Comparison of ENCODE assay signal across 3 cellular contexts in the genomic region with DNA sequence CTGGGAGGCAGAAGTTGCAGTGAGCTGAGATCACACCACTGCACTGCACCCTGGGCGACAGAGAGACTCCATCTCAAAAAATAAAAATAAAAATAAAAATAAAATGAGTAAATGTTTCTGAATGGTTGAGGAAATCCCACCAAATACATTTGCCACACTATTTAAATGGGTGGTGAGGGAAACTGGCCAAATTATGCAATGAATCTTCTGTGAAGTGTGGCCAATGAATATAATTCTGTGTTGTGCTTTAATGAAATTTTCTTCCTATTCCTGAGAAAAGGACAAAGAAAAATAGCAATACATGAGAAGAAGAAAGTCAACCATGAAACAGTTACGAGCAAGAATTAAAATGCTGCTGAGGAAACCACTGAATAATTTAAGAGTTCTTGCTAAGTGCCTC.
"Had no signal": no experiment of that assay in that cellular context is flagged by ENCODE, and none has a peak within 500 bp of the region (broad histone marks: within the 10 kb centered on the region; RNA-seq: fewer than 3 reads in every experiment).

No MANE protein-coding gene starts in this region.

- H3K4me3 ChIP-seq: K562 had no signal

- DNase-seq: IMR-90, KBM-7 had no signal
